ENCODE assay signal across 21 cellular contexts in the genomic region with DNA sequence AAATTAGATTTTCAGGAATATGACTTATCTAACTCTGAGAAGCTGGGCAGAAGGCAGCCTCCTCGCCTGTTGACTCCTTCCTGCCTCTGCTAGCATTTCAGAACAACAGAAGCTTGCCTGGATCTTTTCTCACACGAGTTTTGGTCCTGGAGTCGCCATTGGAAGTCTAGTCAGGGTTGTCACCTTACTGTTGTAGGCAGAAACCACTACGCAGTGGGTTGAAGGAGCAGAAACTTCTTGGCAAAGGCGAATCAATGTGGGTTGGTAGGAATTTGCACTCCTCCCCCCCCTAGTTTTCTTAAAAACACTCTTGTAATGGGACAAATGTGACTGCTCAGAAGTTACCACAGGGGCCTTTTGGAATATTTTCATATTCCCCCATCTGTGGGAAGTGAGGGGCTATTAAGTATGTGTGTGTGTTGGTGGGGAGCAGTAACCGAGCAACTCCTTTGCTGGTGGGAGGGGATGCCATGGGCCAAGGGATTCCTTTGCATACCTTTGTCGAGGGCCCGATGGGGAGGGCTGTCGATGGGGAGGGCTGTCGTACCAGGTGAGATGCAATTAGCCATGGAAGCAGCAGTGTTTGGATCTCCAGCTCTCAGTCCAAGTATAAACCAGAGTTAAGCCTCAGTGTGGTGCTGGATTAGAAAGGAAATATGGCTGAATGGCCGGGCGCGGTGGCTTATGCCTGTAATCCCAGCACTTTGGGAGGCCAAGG.
A peak's percentile ranks its signal among the peaks of the same experiment; 100 is the strongest.
DNase-seq lines count a peak whose midpoint lies in the region; ATAC-seq lines count a peak whose summit lies in the region.
"Had no signal": no experiment of that assay in that cellular context is flagged by ENCODE, and none has a peak within 500 bp of the region (broad histone marks: within the 10 kb centered on the region; RNA-seq: fewer than 3 reads in every experiment).

No MANE protein-coding gene starts in this region.

- H3K9me3 Mint-ChIP-seq in activated CD4-positive, alpha-beta T cell treated with anti-CD3 and anti-CD28 coated beads, Interleukin-2, amount 10 ng/mL, durations not matched to agents 7 days and 5 days = no peaks in the 10 kb centered on the region
- H3K9me3 Mint-ChIP-seq: activated naive CD8-positive, alpha-beta T cell treated with anti-CD3 and anti-CD28 coated beads, Interleukin-2, amount 10 ng/mL, durations not matched to agents 7 days and 5 days; CD4-positive, alpha-beta T cell; memory B cell; natural killer cell treated with Interleukin-12 subunit alpha and Interleukin-12 subunit beta and Interleukin-15 and Interleukin-18, amount 100 ng/mL, for 72 hours; stimulated activated naive CD8-positive, alpha-beta T cell treated with anti-CD3 and anti-CD28 coated beads, Interleukin-15, Interleukin-2, amounts not matched to agents 100 ng/mL and 50 ng/mL, for 24 hours had no signal

- CTCF ChIA-PET in activated CD4-positive, alpha-beta T cell treated with anti-CD3 and anti-CD28 coated beads, Interleukin-2, amount 10 ng/mL, durations not matched to agents 7 days and 5 days (lab: Charles Lee) = no interaction called here

- ATAC-seq in HG03571 (IDR thresholded peaks at IDR 0.05; ENCODE audit: unreplicated experiment) (no peak), GM18909 (IDR thresholded peaks at IDR 0.05; ENCODE audit: poor library complexity, unreplicated experiment) (no peak)
- ATAC-seq: left cardiac atrium; natural killer cell treated with Interleukin-12 subunit alpha and Interleukin-12 subunit beta and Interleukin-15 and Interleukin-18, amount 100 ng/mL, for 72 hours had no signal

- H3K56ac ChIP-seq in mesendoderm (ENCODE audit: low read length) = peak overlapping the region; percentile 73

- H2BK120ac ChIP-seq in mesendoderm (ENCODE audit: low read depth, low read length) = no peak overlapping the region

- no peaks in the 10 kb centered on the region for H3K36me3 Mint-ChIP-seq in activated CD4-positive, alpha-beta T cell treated with anti-CD3 and anti-CD28 coated beads, Interleukin-2, amount 10 ng/mL, durations not matched to agents 7 days and 5 days (ENCODE audit: low read depth)
- H3K36me3 Mint-ChIP-seq: activated naive CD8-positive, alpha-beta T cell treated with anti-CD3 and anti-CD28 coated beads, Interleukin-2, amount 10 ng/mL, durations not matched to agents 7 days and 5 days; memory B cell; natural killer cell treated with Interleukin-12 subunit alpha and Interleukin-12 subunit beta and Interleukin-15 and Interleukin-18, amount 100 ng/mL, for 72 hours had no signal

- H3K27ac ChIP-seq in ectodermal cell (ENCODE audit: insufficient read depth, low read depth, low read length, poor library complexity, severe bottlenecking) = peak overlapping the region; percentile 86
- no peak overlapping the region for H3K27ac ChIP-seq in mesendoderm (ENCODE audit: low read depth, low read length)
- peak overlapping the region; percentile 98 for H3K27ac ChIP-seq in temporal lobe (ENCODE audit: low read depth, low read length)
- H3K27ac ChIP-seq: epithelial cell of prostate, prostate gland had no signal

- no peak overlapping the region for H2BK5ac ChIP-seq in mesendoderm (ENCODE audit: low read length)

- H3K23ac ChIP-seq in mesendoderm (ENCODE audit: low read length) = no peak overlapping the region

- H3K4me2 ChIP-seq in mesendoderm (ENCODE audit: low read length) = no peak overlapping the region

- H3K27ac Mint-ChIP-seq in activated CD4-positive, alpha-beta T cell treated with anti-CD3 and anti-CD28 coated beads, Interleukin-2, amount 10 ng/mL, durations not matched to agents 7 days and 5 days = no peak overlapping the region
- H3K27ac Mint-ChIP-seq: activated CD4-positive, alpha-beta T cell treated with anti-CD3 and anti-CD28 coated beads, Interleukin-2, amount 10 ng/mL, durations not matched to agents 24 days and 14 days; activated naive CD8-positive, alpha-beta T cell treated with anti-CD3 and anti-CD28 coated beads, Interleukin-2, amount 10 ng/mL, durations not matched to agents 7 days and 5 days; CD4-positive, alpha-beta T cell; memory B cell; natural killer cell treated with Interleukin-12 subunit alpha and Interleukin-12 subunit beta and Interleukin-15 and Interleukin-18, amount 100 ng/mL, for 72 hours; stimulated activated naive CD8-positive, alpha-beta T cell treated with anti-CD3 and anti-CD28 coated beads, Interleukin-15, Interleukin-2, amounts not matched to agents 100 ng/mL and 50 ng/mL, for 24 hours had no signal

- no peak overlapping the region for H4K5ac ChIP-seq in mesendoderm (ENCODE audit: low read length)

- H3K4me3 Mint-ChIP-seq in activated CD4-positive, alpha-beta T cell treated with anti-CD3 and anti-CD28 coated beads, Interleukin-2, amount 10 ng/mL, durations not matched to agents 7 days and 5 days = no peak overlapping the region
- H3K4me3 Mint-ChIP-seq: activated CD4-positive, alpha-beta T cell treated with anti-CD3 and anti-CD28 coated beads, Interleukin-2, amount 10 ng/mL, durations not matched to agents 24 days and 14 days; activated naive CD8-positive, alpha-beta T cell treated with anti-CD3 and anti-CD28 coated beads, Interleukin-2, amount 10 ng/mL, durations not matched to agents 7 days and 5 days; CD4-positive, alpha-beta T cell; memory B cell; natural killer cell treated with Interleukin-12 subunit alpha and Interleukin-12 subunit beta and Interleukin-15 and Interleukin-18, amount 100 ng/mL, for 72 hours; stimulated activated naive CD8-positive, alpha-beta T cell treated with anti-CD3 and anti-CD28 coated beads, Interleukin-15, Interleukin-2, amounts not matched to agents 100 ng/mL and 50 ng/mL, for 24 hours had no signal

- no peaks in the 10 kb centered on the region for H3K9me3 ChIP-seq in ectodermal cell (ENCODE audit: control insufficient read depth, low read length)
- H3K9me3 ChIP-seq: prostate gland had no signal

- H3K9ac ChIP-seq in mesendoderm (ENCODE audit: low read length) = peak overlapping the region; percentile 36

- H3K4ac ChIP-seq in mesendoderm (ENCODE audit: low read depth, low read length) = no peak overlapping the region

- DNase-seq in NCI-H82 (lab: John Stamatoyannopoulos, UW) (peak; percentile 51), mesendoderm (peak; percentile 73)
- DNase-seq in activated CD4-positive, alpha-beta T cell treated with anti-CD3 and anti-CD28 coated beads, Interleukin-2, amount 10 ng/mL, durations not matched to agents 7 days and 5 days = no peak
- no peak for DNase-seq in stimulated activated CD4-positive, alpha-beta T cell treated with anti-CD3 and anti-CD28 coated beads, Interleukin-4, amount 100 ng/mL, for 1 hour
- DNase-seq: activated CD4-positive, alpha-beta T cell treated with anti-CD3 and anti-CD28 coated beads, Interleukin-2, amount 10 ng/mL, durations not matched to agents 24 days and 14 days; activated naive CD8-positive, alpha-beta T cell treated with anti-CD3 and anti-CD28 coated beads, Interleukin-2, amount 10 ng/mL, durations not matched to agents 7 days and 5 days; CD4-positive, alpha-beta T cell; DMS79 treated with DMSO at 0.1 percent for 48 hours; left cardiac atrium; NCI-H1417 treated with DMSO at 0.1 percent for 48 hours; NCI-H526 treated with DMSO at 0.1 percent for 48 hours; stimulated activated CD4-positive, alpha-beta T cell treated with anti-CD3 and anti-CD28 coated beads, Interleukin-2, amount 100 ng/mL, for 48 hours had no signal

- peaks cover 15% of the 10 kb centered on the region for H3K79me1 ChIP-seq in mesendoderm (ENCODE audit: low read length)

- H3K27me3 Mint-ChIP-seq in activated CD4-positive, alpha-beta T cell treated with anti-CD3 and anti-CD28 coated beads, Interleukin-2, amount 10 ng/mL, durations not matched to agents 7 days and 5 days = peaks cover 6% of the 10 kb centered on the region

- WGBS in ectodermal cell, 2 experiments = 24 to 26% methylated on average over 13 of the region's 13 CpGs
- WGBS in mesendoderm (ENCODE audit: extremely low coverage, insufficient coverage, low lambda C conversion rate) = no CpG with 5 or more reads among the region's 13 CpGs

- H3K18ac ChIP-seq in mesendoderm (ENCODE audit: low read length) = peak overlapping the region; percentile 85

- H2AK5ac ChIP-seq in mesendoderm (ENCODE audit: low read length) = no peak overlapping the region

- no peak overlapping the region for H3K4me3 ChIP-seq in ectodermal cell (ENCODE audit: insufficient read depth, low read depth, low read length)
- no peak overlapping the region for H3K4me3 ChIP-seq in mesendoderm (ENCODE audit: low read length)
- H3K4me3 ChIP-seq: prostate gland had no signal

- H3K4me1 ChIP-seq in ectodermal cell (ENCODE audit: control insufficient read depth, insufficient read depth, low read length) (peaks cover 21% of the 10 kb centered on the region), mesendoderm (ENCODE audit: control insufficient read depth, low read depth, low read length) (peaks cover 25% of the 10 kb centered on the region)
- H3K4me1 ChIP-seq: prostate gland had no signal

- no peaks in the 10 kb centered on the region for H3K4me1 Mint-ChIP-seq in activated CD4-positive, alpha-beta T cell treated with anti-CD3 and anti-CD28 coated beads, Interleukin-2, amount 10 ng/mL, durations not matched to agents 7 days and 5 days
- H3K4me1 Mint-ChIP-seq: activated naive CD8-positive, alpha-beta T cell treated with anti-CD3 and anti-CD28 coated beads, Interleukin-2, amount 10 ng/mL, durations not matched to agents 7 days and 5 days; memory B cell had no signal

- POLR2A ChIA-PET in activated CD4-positive, alpha-beta T cell treated with anti-CD3 and anti-CD28 coated beads, Interleukin-2, amount 10 ng/mL, durations not matched to agents 7 days and 5 days (lab: Charles Lee) = no interaction called here

- H3K36me3 ChIP-seq in ectodermal cell (ENCODE audit: control insufficient read depth, insufficient read depth, low read length) (no peaks in the 10 kb centered on the region), mesendoderm (ENCODE audit: control insufficient read depth, insufficient read depth, low read length) (no peaks in the 10 kb centered on the region)
- H3K36me3 ChIP-seq: prostate gland had no signal

- H3K27me3 ChIP-seq in ectodermal cell (ENCODE audit: control insufficient read depth, insufficient read depth, low read length, poor library complexity, severe bottlenecking) (no peaks in the 10 kb centered on the region), mesendoderm (ENCODE audit: insufficient read depth, low read length, poor library complexity) (no peaks in the 10 kb centered on the region)

- H3K79me2 ChIP-seq in mesendoderm (ENCODE audit: control insufficient read depth, insufficient read depth, low read length) = peaks cover 14% of the 10 kb centered on the region

- no peak overlapping the region for H2BK15ac ChIP-seq in mesendoderm (replicated peaks; ENCODE audit: low read depth)

- H4K8ac ChIP-seq in mesendoderm (ENCODE audit: low read depth, low read length) = no peak overlapping the region

Comparison
In these comparisons a context has a peak if more than half of its experiments do, and no peak if none do; other contexts are left out.
1. DNase-seq: peak in NCI-H82 (single experiment) and mesendoderm (single experiment); none in activated CD4-positive, alpha-beta T cell treated with anti-CD3 and anti-CD28 coated beads, Interleukin-2, amount 10 ng/mL, durations not matched to agents 7 days and 5 days (single experiment) and stimulated activated CD4-positive, alpha-beta T cell treated with anti-CD3 and anti-CD28 coated beads, Interleukin-4, amount 100 ng/mL, for 1 hour (single experiment).